10 cellular contexts compared by ENCODE assay signal in the genomic region with DNA sequence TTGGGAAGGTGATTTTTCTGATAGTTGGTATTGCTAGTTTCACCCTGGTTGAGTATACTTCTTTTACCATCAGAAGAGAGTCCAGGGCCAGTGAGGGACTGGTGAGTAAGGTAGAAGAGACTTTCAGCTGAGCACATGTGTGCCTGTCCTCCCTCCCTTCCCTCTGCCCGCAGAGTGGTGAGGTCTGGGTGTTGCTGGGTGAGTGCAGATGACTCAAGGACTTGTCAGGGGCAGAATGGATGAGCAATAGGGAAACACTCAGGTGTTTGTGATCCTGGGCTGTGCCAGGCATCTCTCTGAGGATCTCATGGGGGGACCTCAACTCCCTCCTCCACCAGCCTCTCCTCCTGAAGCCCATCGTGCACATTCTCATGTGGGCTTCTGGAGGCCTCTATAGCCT.
DNase-seq lines count a peak whose midpoint lies in the region; ATAC-seq and TF ChIP-seq lines count a peak whose summit lies in the region.
"Had no signal": no experiment of that assay in that cellular context is flagged by ENCODE, and none has a peak within 500 bp of the region (broad histone marks: within the 10 kb centered on the region; RNA-seq: fewer than 3 reads in every experiment).

No MANE protein-coding gene starts in this region.

- H3K4me1 ChIP-seq in adipocyte (ENCODE audit: control insufficient read depth, insufficient read depth, low read length): peaks cover 11% of the 10 kb centered on the region
- H3K4me1 ChIP-seq in Caco-2: no peaks in the 10 kb centered on the region

- CTCF ChIA-PET in Caco-2 (lab: Charles Lee): no interaction called here

- BruUV-seq in Caco-2 (replicated peaks; lab: Mats Ljungman, UMichigan): no TSS peak

- no peak overlapping the region for H3K4me3 ChIP-seq in adipocyte (ENCODE audit: low read length)
- no peak overlapping the region for H3K4me3 ChIP-seq in Caco-2 (ENCODE audit: low read depth, low read length)
- H3K4me3 ChIP-seq: gastroesophageal sphincter had no signal

- ATAC-seq in HG03108 (IDR thresholded peaks at IDR 0.05; ENCODE audit: unreplicated experiment) (no peak), GM21737 (IDR thresholded peaks at IDR 0.05; ENCODE audit: unreplicated experiment) (no peak)
- ATAC-seq: gastroesophageal sphincter had no signal

- H3K9me3 ChIP-seq in adipocyte (ENCODE audit: control insufficient read depth, low read length) (no peaks in the 10 kb centered on the region), Caco-2 (no peaks in the 10 kb centered on the region)
- H3K9me3 ChIP-seq: gastroesophageal sphincter had no signal

- no peak for TF ChIP-seq CTCF in Caco-2 (IDR thresholded peaks at IDR 0.05; ENCODE audit: insufficient read depth in 1 of 2, low read depth in 1 of 2, low read length in 1 of 2, severe bottlenecking in 1 of 2, unreplicated experiment in 1 of 2)

- H3K9ac ChIP-seq in adipocyte (ENCODE audit: low read length): no peak overlapping the region

- no peak overlapping the region for H3K27ac Mint-ChIP-seq in Caco-2 (ENCODE audit: unreplicated experiment)
- H3K27ac Mint-ChIP-seq: activated naive CD8-positive, alpha-beta T cell treated with anti-CD3 and anti-CD28 coated beads, Interleukin-2, amount 10 ng/mL, durations not matched to agents 7 days and 5 days; nephron had no signal

- H3K27me3 ChIP-seq in adipocyte (replicated peaks; ENCODE audit: control insufficient read depth, insufficient read depth, low read length): no peaks in the 10 kb centered on the region
- H3K27me3 ChIP-seq in Caco-2 (replicated peaks; ENCODE audit: control insufficient read depth, insufficient read depth, low read length): no peaks in the 10 kb centered on the region
- H3K27me3 ChIP-seq: gastroesophageal sphincter had no signal

- no peaks in the 10 kb centered on the region for H3K27me3 Mint-ChIP-seq in Caco-2 (ENCODE audit: insufficient read depth, unreplicated experiment)

- intact Hi-C loops in Caco-2 (cut with micrococcal nuclease; ENCODE audit: unreplicated experiment): no loop called here

- POLR2A ChIA-PET in Caco-2 (lab: Charles Lee): no interaction called here

- DNase-seq in EH (ENCODE audit: low read depth): peak; percentile 86
- DNase-seq in HS-5 (ENCODE audit: low read depth): peak; percentile 86
- peak; percentile 50 for DNase-seq in adipocyte (ENCODE audit: low read depth)
- peak; percentile 5 for DNase-seq in occipital lobe (lab: John Stamatoyannopoulos, UW)
- DNase-seq in Caco-2: no peak
- DNase-seq: activated naive CD8-positive, alpha-beta T cell treated with anti-CD3 and anti-CD28 coated beads, Interleukin-2, amount 10 ng/mL, durations not matched to agents 7 days and 5 days had no signal

- no peaks in the 10 kb centered on the region for H3K36me3 Mint-ChIP-seq in Caco-2 (ENCODE audit: insufficient read depth, unreplicated experiment)
- H3K36me3 Mint-ChIP-seq: activated naive CD8-positive, alpha-beta T cell treated with anti-CD3 and anti-CD28 coated beads, Interleukin-2, amount 10 ng/mL, durations not matched to agents 7 days and 5 days had no signal

- no peak overlapping the region for H3K4me3 Mint-ChIP-seq in Caco-2 (ENCODE audit: unreplicated experiment)
- H3K4me3 Mint-ChIP-seq: activated naive CD8-positive, alpha-beta T cell treated with anti-CD3 and anti-CD28 coated beads, Interleukin-2, amount 10 ng/mL, durations not matched to agents 7 days and 5 days; nephron had no signal

- no peaks in the 10 kb centered on the region for H3K4me1 Mint-ChIP-seq in Caco-2 (ENCODE audit: low read depth, unreplicated experiment)
- H3K4me1 Mint-ChIP-seq: activated naive CD8-positive, alpha-beta T cell treated with anti-CD3 and anti-CD28 coated beads, Interleukin-2, amount 10 ng/mL, durations not matched to agents 7 days and 5 days had no signal

- no peaks in the 10 kb centered on the region for H3K36me3 ChIP-seq in adipocyte (ENCODE audit: control insufficient read depth, insufficient read depth, low read length, severe bottlenecking)
- no peaks in the 10 kb centered on the region for H3K36me3 ChIP-seq in Caco-2 (ENCODE audit: control insufficient read depth, insufficient read depth, low read length)

- H3K9me3 Mint-ChIP-seq in Caco-2 (ENCODE audit: unreplicated experiment): no peaks in the 10 kb centered on the region
- H3K9me3 Mint-ChIP-seq: activated naive CD8-positive, alpha-beta T cell treated with anti-CD3 and anti-CD28 coated beads, Interleukin-2, amount 10 ng/mL, durations not matched to agents 7 days and 5 days; nephron had no signal

Comparison
In these comparisons a context has a peak if more than half of its experiments do, and no peak if none do; other contexts are left out.
1. DNase-seq: peak in EH (single experiment), HS-5 (single experiment), adipocyte (single experiment) and occipital lobe (single experiment); none in Caco-2 (0 of 2).